Comparison of ENCODE assay signal across 8 cellular contexts in genomic region chr11:48093795-48094642, GRCh38.
DNase-seq lines count a peak whose midpoint lies in the region; ATAC-seq and TF ChIP-seq lines count a peak whose summit lies in the region.

No MANE protein-coding gene starts in this region.

- no peaks in the 10 kb centered on the region for H3K9me3 Mint-ChIP-seq in activated T-cell treated with anti-CD3 and anti-CD28 coated beads, Interleukin-2, amount 50 U/mL, for 4 hours
- H3K9me3 Mint-ChIP-seq in activated naive CD4-positive, alpha-beta T cell treated with anti-CD3 and anti-CD28 coated beads, Interleukin-2, amount 10 ng/mL, durations not matched to agents 7 days and 5 days: no peaks in the 10 kb centered on the region

- peaks cover 2% of the 10 kb centered on the region for H3K36me3 Mint-ChIP-seq in activated T-cell treated with anti-CD3 and anti-CD28 coated beads, Interleukin-2, amount 50 U/mL, for 4 hours (ENCODE audit: insufficient read depth)
- peaks cover 29% of the 10 kb centered on the region for H3K36me3 Mint-ChIP-seq in activated naive CD4-positive, alpha-beta T cell treated with anti-CD3 and anti-CD28 coated beads, Interleukin-2, amount 10 ng/mL, durations not matched to agents 7 days and 5 days

- in situ Hi-C loops in GM13977 (cut with MboI; ENCODE audit: low pct_unique_long_range_greater_than_20kb, low sequenced_read_pairs, unreplicated experiment): no loop called here

- H3K27ac Mint-ChIP-seq in activated naive CD4-positive, alpha-beta T cell treated with anti-CD3 and anti-CD28 coated beads, Interleukin-2, amount 10 ng/mL, durations not matched to agents 7 days and 5 days: no peak overlapping the region

- no peak for ATAC-seq in activated T-cell treated with anti-CD3 and anti-CD28 coated beads, Interleukin-2, amount 50 U/mL, for 4 hours

- no peaks in the 10 kb centered on the region for H3K27me3 Mint-ChIP-seq in activated T-cell treated with anti-CD3 and anti-CD28 coated beads, Interleukin-2, amount 50 U/mL, for 4 hours (ENCODE audit: low read depth)
- H3K27me3 Mint-ChIP-seq in activated naive CD4-positive, alpha-beta T cell treated with anti-CD3 and anti-CD28 coated beads, Interleukin-2, amount 10 ng/mL, durations not matched to agents 7 days and 5 days: no peaks in the 10 kb centered on the region

- peaks cover 76% of the 10 kb centered on the region for H3K4me1 Mint-ChIP-seq in activated T-cell treated with anti-CD3 and anti-CD28 coated beads, Interleukin-2, amount 50 U/mL, for 4 hours (ENCODE audit: low read depth)
- peaks cover 67% of the 10 kb centered on the region for H3K4me1 Mint-ChIP-seq in activated naive CD4-positive, alpha-beta T cell treated with anti-CD3 and anti-CD28 coated beads, Interleukin-2, amount 10 ng/mL, durations not matched to agents 7 days and 5 days

- peak overlapping the region; percentile 48 for H3K4me3 Mint-ChIP-seq in activated T-cell treated with anti-CD3 and anti-CD28 coated beads, Interleukin-2, amount 50 U/mL, for 4 hours
- no peak overlapping the region for H3K4me3 Mint-ChIP-seq in activated naive CD4-positive, alpha-beta T cell treated with anti-CD3 and anti-CD28 coated beads, Interleukin-2, amount 10 ng/mL, durations not matched to agents 7 days and 5 days

- TF ChIP-seq CTCF in GM13977 (IDR thresholded peaks at IDR 0.05; ENCODE audit: extremely low read depth, insufficient read depth, missing control alignments): no peak

- no peak for DNase-seq in activated T-cell treated with anti-CD3 and anti-CD28 coated beads, Interleukin-2, amount 50 U/mL, for 4 hours
- DNase-seq in activated T-cell treated with anti-CD3 and anti-CD28 coated beads, Interleukin-2, amount 50 U/mL, for 1 hour: no peak
- DNase-seq in NCI-H774 (lab: John Stamatoyannopoulos, UW) (peak; percentile 67), glomerular visceral epithelial cell (ENCODE audit: extremely low spot score) (peak; percentile 70), ureter (ENCODE audit: low spot score) (peak; percentile 29), GM13977 (ENCODE audit: low spot score) (no peak)
- DNase-seq in stimulated activated CD4-positive, alpha-beta T cell treated with anti-CD3 and anti-CD28 coated beads, Interleukin-12 subunit alpha, Interleukin-12 subunit beta, amount 100 ng/mL, for 4 hours: no peak
- DNase-seq in activated naive CD4-positive, alpha-beta T cell treated with anti-CD3 and anti-CD28 coated beads, Interleukin-2, amount 10 ng/mL, durations not matched to agents 7 days and 5 days: no peak

- CTCF ChIA-PET in activated naive CD4-positive, alpha-beta T cell treated with anti-CD3 and anti-CD28 coated beads, Interleukin-2, amount 10 ng/mL, durations not matched to agents 7 days and 5 days (lab: Charles Lee): no interaction called here

Comparison
In these comparisons a context has a peak if more than half of its experiments do, and no peak if none do; other contexts are left out.
1. DNase-seq: peak in NCI-H774 (single experiment), glomerular visceral epithelial cell (single experiment) and ureter (single experiment); none in activated T-cell treated with anti-CD3 and anti-CD28 coated beads, Interleukin-2, amount 50 U/mL, for 4 hours (single experiment), activated T-cell treated with anti-CD3 and anti-CD28 coated beads, Interleukin-2, amount 50 U/mL, for 1 hour (single experiment), stimulated activated CD4-positive, alpha-beta T cell treated with anti-CD3 and anti-CD28 coated beads, Interleukin-12 subunit alpha, Interleukin-12 subunit beta, amount 100 ng/mL, for 4 hours (single experiment), activated naive CD4-positive, alpha-beta T cell treated with anti-CD3 and anti-CD28 coated beads, Interleukin-2, amount 10 ng/mL, durations not matched to agents 7 days and 5 days (single experiment) and GM13977 (single experiment).